22 cellular contexts compared by ENCODE assay signal in genomic region chr7:80957226-80957625, GRCh38. TPM values are rescaled to one million over a fixed set of nuclear protein-coding genes. Genes with fewer than 3 reads are reported as not detected.
"Had no signal": no experiment of that assay in that cellular context is flagged by ENCODE, and none has a peak within 500 bp of the region (broad histone marks: within the 10 kb centered on the region; RNA-seq: fewer than 3 reads in every experiment).

No MANE protein-coding gene starts in this region.

- ATAC-seq: Panc1, PC-3, T-cell had no signal

- H3K9me3 ChIP-seq: SK-N-SH had no signal

- H3K9me2 ChIP-seq: SK-N-SH had no signal

- DNase-seq: Karpas-422, KG1, MM.1S, NCI-H1092 treated with DMSO at 0.1 percent for 48 hours, NCI-H1436, NCI-H187, NCI-H2029, NCI-H2081 treated with DMSO at 0.1 percent for 48 hours, NCI-H2171 treated with DMSO at 0.1 percent for 48 hours, NCI-H345, NCI-H446 treated with DMSO at 0.1 percent for 48 hours, NCI-H524, NCI-H526 treated with DMSO at 0.1 percent for 48 hours, NCI-H774, PC-3, SHP77, SK-N-SH, SW 1271, T-cell had no signal

- H3K9ac ChIP-seq: SK-N-SH had no signal

- H3K4me2 ChIP-seq: SK-N-SH had no signal

- H3K27ac ChIP-seq: RWPE1 had no signal

RNA-seq across cellular contexts. Expression of gene SEMA3C, which starts 38.4 kb away (rescaled TPM):
- total RNA-seq: OCI-LY7 had no signal
